In genomic region chr22:21442646-21443045, GRCh38 we compare ENCODE assay signal across 1 cellular context.
A peak's percentile ranks its signal among the peaks of the same experiment; 100 is the strongest.
TF ChIP-seq lines count a peak whose summit lies in the region.

No MANE protein-coding gene starts in this region.

TF ChIP-seq in K562, 482 proteins besides CTCF, POLR2A, EP300 and RAD21:
- 0 out of 2 replicates have a peak, but pooled peaks have one; percentile 23 for TF ChIP-seq POLR2G (IDR thresholded peaks at IDR 0.05; ENCODE audit: low read depth, low read length)
